ENCODE assay signal across 21 cellular contexts in genomic region chr10:26844381-26844780, GRCh38. TPM values are rescaled to one million over a fixed set of nuclear protein-coding genes. Genes with fewer than 3 reads are reported as not detected.
DNase-seq lines count a peak whose midpoint lies in the region; ATAC-seq and TF ChIP-seq lines count a peak whose summit lies in the region.
"Had no signal": no experiment of that assay in that cellular context is flagged by ENCODE, and none has a peak within 500 bp of the region (broad histone marks: within the 10 kb centered on the region; RNA-seq: fewer than 3 reads in every experiment).

No MANE protein-coding gene starts in this region.

- no peak overlapping the region for H3K4me3 Mint-ChIP-seq in MCF 10A (ENCODE audit: unreplicated experiment)
- no peak overlapping the region for H3K4me3 Mint-ChIP-seq in stimulated activated effector memory CD8-positive, alpha-beta T cell treated with anti-CD3 and anti-CD28 coated beads, Interleukin-12 subunit alpha, Interleukin-12 subunit beta, amount 100 ng/mL, for 72 hours
- H3K4me3 Mint-ChIP-seq: activated CD4-positive, alpha-beta memory T cell treated with anti-CD3 and anti-CD28 coated beads, Interleukin-2, amount 10 ng/mL, durations not matched to agents 7 days and 5 days; endodermal cell; WTC11 had no signal

- H3K4me1 ChIP-seq in breast epithelium (no peaks in the 10 kb centered on the region), foreskin keratinocyte (peaks cover 29% of the 10 kb centered on the region)

- no peak overlapping the region for H3K9ac ChIP-seq in SK-N-MC (ENCODE audit: insufficient read length)

- POLR2A ChIA-PET in MCF 10A (lab: Yijun Ruan, JAX): interaction anchor here (1.1 to 1.3 kb wide), 2 partner anchors 64 to 86 kb away, joined by 3 to 4 read pairs; no protein-coding TSS in a partner anchor

- H3K27ac Mint-ChIP-seq in MCF 10A (ENCODE audit: low read depth, unreplicated experiment): peak overlapping the region; percentile 39
- H3K27ac Mint-ChIP-seq in stimulated activated effector memory CD8-positive, alpha-beta T cell treated with anti-CD3 and anti-CD28 coated beads, Interleukin-12 subunit alpha, Interleukin-12 subunit beta, amount 100 ng/mL, for 72 hours: peak overlapping the region; percentile 1
- H3K27ac Mint-ChIP-seq: activated CD4-positive, alpha-beta memory T cell treated with anti-CD3 and anti-CD28 coated beads, Interleukin-2, amount 10 ng/mL, durations not matched to agents 7 days and 5 days had no signal

- no peak for TF ChIP-seq CTCF in MCF 10A (IDR thresholded peaks at IDR 0.05; ENCODE audit: unreplicated experiment)
- no peak for TF ChIP-seq CTCF in breast epithelium (IDR thresholded peaks at IDR 0.05)
- no peak for TF ChIP-seq CTCF in foreskin keratinocyte (conservative IDR thresholded peaks at IDR 0.05)

- no peaks in the 10 kb centered on the region for H3K9me3 Mint-ChIP-seq in MCF 10A (ENCODE audit: unreplicated experiment)
- H3K9me3 Mint-ChIP-seq in stimulated activated effector memory CD8-positive, alpha-beta T cell treated with anti-CD3 and anti-CD28 coated beads, Interleukin-12 subunit alpha, Interleukin-12 subunit beta, amount 100 ng/mL, for 72 hours: no peaks in the 10 kb centered on the region
- H3K9me3 Mint-ChIP-seq: WTC11 had no signal

- CTCF ChIA-PET in MCF 10A (lab: Yijun Ruan, JAX): interaction anchor here (0.6 kb wide), 1 partner anchor 13 kb away, joined by 3 read pairs; no protein-coding TSS in a partner anchor

- H3K9me3 ChIP-seq in breast epithelium (no peaks in the 10 kb centered on the region), SK-N-MC (ENCODE audit: low read depth, low read length) (no peaks in the 10 kb centered on the region)
- H3K9me3 ChIP-seq: suprapubic skin had no signal

- intact Hi-C loops in MCF 10A (cut with micrococcal nuclease): no loop called here
- intact Hi-C loops in breast epithelium (cut with DNase I; ENCODE audit: low total_unique reads): no loop called here

- no peaks in the 10 kb centered on the region for H3K27me3 Mint-ChIP-seq in MCF 10A (ENCODE audit: insufficient read depth, unreplicated experiment)
- H3K27me3 Mint-ChIP-seq: activated CD4-positive, alpha-beta memory T cell treated with anti-CD3 and anti-CD28 coated beads, Interleukin-2, amount 10 ng/mL, durations not matched to agents 7 days and 5 days had no signal

- DNase-seq in MCF 10A (ENCODE audit: unreplicated experiment) (no peak), breast epithelium (ENCODE audit: low spot score in 2 of 2) (no peak), SK-N-MC (ENCODE audit: low read depth, low spot score) (no peak), foreskin keratinocyte (no peak), H7 (no peak), NCI-H526 (lab: John Stamatoyannopoulos, UW) (no peak)
- DNase-seq in stimulated activated effector memory CD8-positive, alpha-beta T cell treated with anti-CD3 and anti-CD28 coated beads, Interleukin-12 subunit alpha, Interleukin-12 subunit beta, amount 100 ng/mL, for 72 hours (ENCODE audit: low spot score in 2 of 2): no peak
- DNase-seq: activated CD4-positive, alpha-beta memory T cell treated with anti-CD3 and anti-CD28 coated beads, Interleukin-2, amount 10 ng/mL, durations not matched to agents 7 days and 5 days; activated naive CD4-positive, alpha-beta T cell treated with anti-CD3 and anti-CD28 coated beads, Interleukin-2, amount 50 U/mL, for 16 hours; DMS53; endodermal cell; left cardiac atrium; occipital lobe; stimulated activated CD4-positive, alpha-beta T cell treated with anti-CD3 and anti-CD28 coated beads, Interleukin-12 subunit alpha, Interleukin-12 subunit beta, amount 100 ng/mL, for 4 hours; stimulated activated CD8-positive, alpha-beta memory T cell treated with anti-CD3 and anti-CD28 coated beads, Interleukin-4, amount 100 ng/mL, for 48 hours; T-helper 9 cell had no signal

- H3K4me3 ChIP-seq in breast epithelium (no peak overlapping the region), SK-N-MC (no peak overlapping the region), H7 (ENCODE audit: insufficient read depth, low read depth, low read length) (no peak overlapping the region)
- H3K4me3 ChIP-seq: suprapubic skin had no signal

- peaks cover 13% of the 10 kb centered on the region for H3K36me3 Mint-ChIP-seq in MCF 10A (ENCODE audit: insufficient read depth, unreplicated experiment)
- H3K36me3 Mint-ChIP-seq in stimulated activated effector memory CD8-positive, alpha-beta T cell treated with anti-CD3 and anti-CD28 coated beads, Interleukin-12 subunit alpha, Interleukin-12 subunit beta, amount 100 ng/mL, for 72 hours: peaks cover 17% of the 10 kb centered on the region

- ATAC-seq in foreskin keratinocyte (peak; percentile 44), GM19328 (IDR thresholded peaks at IDR 0.05; ENCODE audit: unreplicated experiment) (no peak)
- no peak for ATAC-seq in stimulated activated effector memory CD8-positive, alpha-beta T cell treated with anti-CD3 and anti-CD28 coated beads, Interleukin-12 subunit alpha, Interleukin-12 subunit beta, amount 100 ng/mL, for 72 hours
- ATAC-seq: left cardiac atrium, SK-N-SH treated with all-trans-retinoic acid at 6 μM for 48 hours, WTC11 had no signal

- H3K27ac ChIP-seq in breast epithelium: no peak overlapping the region
- H3K27ac ChIP-seq in SK-N-MC: 0 out of 2 replicates have a peak overlapping the region, but pooled peaks have one; percentile 13
- peak overlapping the region; percentile 76 for H3K27ac ChIP-seq in foreskin keratinocyte
- H3K27ac ChIP-seq: C4-2B, suprapubic skin had no signal

- peaks cover 28% of the 10 kb centered on the region for H3K4me1 Mint-ChIP-seq in MCF 10A (ENCODE audit: insufficient read depth, unreplicated experiment)
- H3K4me1 Mint-ChIP-seq in stimulated activated effector memory CD8-positive, alpha-beta T cell treated with anti-CD3 and anti-CD28 coated beads, Interleukin-12 subunit alpha, Interleukin-12 subunit beta, amount 100 ng/mL, for 72 hours: peaks cover 65% of the 10 kb centered on the region

- BruUV-seq in MCF 10A (replicated peaks; lab: Mats Ljungman, UMichigan): no TSS peak

- H3K27me3 ChIP-seq in breast epithelium (no peaks in the 10 kb centered on the region), foreskin keratinocyte (no peaks in the 10 kb centered on the region), H7 (ENCODE audit: control insufficient read depth, insufficient read depth, low read length) (no peaks in the 10 kb centered on the region)
- H3K27me3 ChIP-seq: suprapubic skin had no signal

- no peak for TF ChIP-seq POLR2A in breast epithelium (IDR thresholded peaks at IDR 0.05)

- H3K36me3 ChIP-seq in breast epithelium (no peaks in the 10 kb centered on the region), SK-N-MC (ENCODE audit: insufficient read depth, low read length) (no peaks in the 10 kb centered on the region), H7 (replicated peaks; ENCODE audit: control insufficient read depth, insufficient read depth, low read length) (no peaks in the 10 kb centered on the region)
- H3K36me3 ChIP-seq: suprapubic skin had no signal

RNA-seq across cellular contexts. Expression of gene ABI1, which starts 16.4 kb away (rescaled TPM):
- 43.0 and 53.0 TPM in 2 replicates for total RNA-seq in MCF 10A (2022)
- 10 to 100 TPM; 50.5 to 75.7 (median 56.6) TPM for total RNA-seq in breast epithelium
- total RNA-seq in foreskin keratinocyte: 44.3 and 51.9 TPM in 2 replicates
- 22.7 and 24.8 TPM in 2 replicates for polyA plus RNA-seq in foreskin keratinocyte
- 29.7 and 37.4 TPM in 2 replicates for total RNA-seq in H7 (2014; rRNA removed; shearing (Covaris generic))

Comparison
In these comparisons a context has a peak if more than half of its experiments do, and no peak if none do; other contexts are left out.
1. H3K27ac ChIP-seq: peak in SK-N-MC (single experiment) and foreskin keratinocyte (single experiment); none in breast epithelium (0 of 2).